In genomic region chr12:9911708-9912107, GRCh38 we compare ENCODE assay signal across 32 cellular contexts. TPM values are rescaled to one million over a fixed set of nuclear protein-coding genes. Genes with fewer than 3 reads are reported as not detected.
"Had no signal": no experiment of that assay in that cellular context is flagged by ENCODE, and none has a peak within 500 bp of the region (broad histone marks: within the 10 kb centered on the region; RNA-seq: fewer than 3 reads in every experiment).

No MANE protein-coding gene starts in this region.

- H3K4me3 Mint-ChIP-seq: dendritic cell treated with granulocyte-macrophage colony-stimulating factor and Interleukin-4, amounts not matched to agents 40 ng/mL and 50 ng/mL, for 4 days; naive thymus-derived CD8-positive, alpha-beta T cell; stimulated activated naive CD8-positive, alpha-beta T cell treated with anti-CD3 and anti-CD28 coated beads, Interleukin-15, amount 100 ng/mL, for 72 hours had no signal

- ATAC-seq: foreskin keratinocyte; gastroesophageal sphincter; heart left ventricle; left colon; lower lobe of right lung; naive thymus-derived CD8-positive, alpha-beta T cell; sciatic nerve; stimulated activated naive CD8-positive, alpha-beta T cell treated with anti-CD3 and anti-CD28 coated beads, Interleukin-15, amount 100 ng/mL, for 72 hours had no signal

- H3K36me3 ChIP-seq: colonic mucosa, esophagus muscularis mucosa, gastroesophageal sphincter, heart left ventricle, left ventricle myocardium inferior, lower lobe of right lung, prostate gland, right atrium auricular region, suprapubic skin, transverse colon had no signal

- H3K4me3 ChIP-seq: colonic mucosa, esophagus muscularis mucosa, gastroesophageal sphincter, heart left ventricle, left ventricle myocardium inferior, lower lobe of right lung, prostate gland, right atrium auricular region, suprapubic skin, transverse colon had no signal

- H3K27me3 Mint-ChIP-seq: dendritic cell treated with granulocyte-macrophage colony-stimulating factor and Interleukin-4, amounts not matched to agents 40 ng/mL and 50 ng/mL, for 4 days; stimulated activated naive CD8-positive, alpha-beta T cell treated with anti-CD3 and anti-CD28 coated beads, Interleukin-15, amount 100 ng/mL, for 72 hours had no signal

- DNase-seq: central memory CD4-positive, alpha-beta T cell; colonic mucosa; effector CD8-positive, alpha-beta T cell; heart left ventricle; hippocampal formation; kidney glomerular epithelial cell; left colon; left ventricle myocardium inferior; lower lobe of right lung; naive thymus-derived CD8-positive, alpha-beta T cell; nucleus accumbens; stimulated activated CD4-positive, alpha-beta T cell treated with anti-CD3 and anti-CD28 coated beads, Interleukin-2, amount 100 ng/mL, for 24 hours; stimulated activated CD4-positive, alpha-beta T cell treated with anti-CD3 and anti-CD28 coated beads, Interleukin-4, amount 100 ng/mL, for 4 hours; stimulated activated naive CD4-positive, alpha-beta T cell; stimulated activated naive CD8-positive, alpha-beta T cell treated with anti-CD3 and anti-CD28 coated beads, Interleukin-15, amount 100 ng/mL, for 72 hours; transverse colon had no signal

- H3K27ac ChIP-seq: colonic mucosa, esophagus muscularis mucosa, foreskin keratinocyte, gastroesophageal sphincter, heart left ventricle, left ventricle myocardium inferior, lower lobe of right lung, prostate gland, right atrium auricular region, suprapubic skin, transverse colon had no signal

- H3K27ac Mint-ChIP-seq: dendritic cell treated with granulocyte-macrophage colony-stimulating factor and Interleukin-4, amounts not matched to agents 40 ng/mL and 50 ng/mL, for 4 days had no signal

- H3K4me1 ChIP-seq: colonic mucosa, esophagus muscularis mucosa, foreskin keratinocyte, gastroesophageal sphincter, heart left ventricle, left ventricle myocardium inferior, lower lobe of right lung, prostate gland, right atrium auricular region, suprapubic skin, transverse colon had no signal

- H3K9me3 ChIP-seq: colonic mucosa, prostate gland had no signal

- H3K27me3 ChIP-seq: colonic mucosa, esophagus muscularis mucosa, foreskin keratinocyte, gastroesophageal sphincter, heart left ventricle, right atrium auricular region, suprapubic skin, transverse colon had no signal

RNA-seq across cellular contexts. Expression of gene CLEC2A, which starts 20.5 kb away (rescaled TPM):
- total RNA-seq: cerebellum; colonic mucosa; endothelial cell of umbilical vein; epithelial cell of proximal tubule; esophagus muscularis mucosa; fibroblast of lung; foreskin keratinocyte; gastroesophageal sphincter; heart left ventricle; left colon; left ventricle myocardium inferior; lower lobe of right lung; mesenteric fat pad; myocyte; naive thymus-derived CD8-positive, alpha-beta T cell; osteocyte; prostate gland; right atrium auricular region; sciatic nerve; transverse colon; urinary bladder had no signal
- polyA plus RNA-seq: endothelial cell of umbilical vein; fibroblast of lung; foreskin keratinocyte; heart left ventricle; naive thymus-derived CD8-positive, alpha-beta T cell; urinary bladder had no signal

RNA-seq across cellular contexts. Expression of gene KLRF2, which starts 30.4 kb away (rescaled TPM):
- total RNA-seq: cerebellum; colonic mucosa; endothelial cell of umbilical vein; epithelial cell of proximal tubule; esophagus muscularis mucosa; fibroblast of lung; foreskin keratinocyte; gastroesophageal sphincter; heart left ventricle; left colon; left ventricle myocardium inferior; lower lobe of right lung; mesenteric fat pad; myocyte; naive thymus-derived CD8-positive, alpha-beta T cell; osteocyte; prostate gland; right atrium auricular region; sciatic nerve; suprapubic skin; transverse colon; urinary bladder had no signal
- polyA plus RNA-seq: endothelial cell of umbilical vein; fibroblast of lung; foreskin keratinocyte; heart left ventricle; naive thymus-derived CD8-positive, alpha-beta T cell; urinary bladder had no signal

RNA-seq across cellular contexts. Expression of gene CLEC2B, which starts 42.6 kb away (rescaled TPM):
- total RNA-seq: epithelial cell of proximal tubule, osteocyte had no signal

RNA-seq across cellular contexts. Expression of gene CLEC12A, which starts 59.5 kb away (rescaled TPM):
- total RNA-seq: cerebellum; endothelial cell of umbilical vein; epithelial cell of proximal tubule; fibroblast of lung; foreskin keratinocyte; myocyte; naive thymus-derived CD8-positive, alpha-beta T cell; osteocyte had no signal
- polyA plus RNA-seq: endothelial cell of umbilical vein, fibroblast of lung, foreskin keratinocyte had no signal
